ENCODE assay signal across 21 cellular contexts in genomic region chr1:204751480-204751879, GRCh38.
DNase-seq lines count a peak whose midpoint lies in the region; TF ChIP-seq lines count a peak whose summit lies in the region.
"Had no signal": no experiment of that assay in that cellular context is flagged by ENCODE, and none has a peak within 500 bp of the region (broad histone marks: within the 10 kb centered on the region; RNA-seq: fewer than 3 reads in every experiment).

No MANE protein-coding gene starts in this region.

- peaks cover 4% of the 10 kb centered on the region for H3K27me3 Mint-ChIP-seq in endodermal cell (ENCODE audit: insufficient read depth)

- no peaks in the 10 kb centered on the region for H3K9me3 Mint-ChIP-seq in endodermal cell

- H3K27ac Mint-ChIP-seq in endodermal cell, result no peak overlapping the region
- H3K27ac Mint-ChIP-seq: CD14-positive monocyte had no signal

- H3K9ac ChIP-seq in SK-N-MC (ENCODE audit: insufficient read length) (no peak overlapping the region), endodermal cell (ENCODE audit: extremely low read depth, low read length, poor library complexity, severe bottlenecking) (no peak overlapping the region)

- TF ChIP-seq CTCF in endodermal cell (conservative IDR thresholded peaks at IDR 0.05), result no peak

- H3K27ac ChIP-seq in SK-N-MC, result no peak overlapping the region
- H3K27ac ChIP-seq in endodermal cell (ENCODE audit: low read depth, low read length), result peak overlapping the region; percentile 32
- H3K27ac ChIP-seq: 22Rv1 had no signal

- 52 to 61% methylated on average over 5 to 6 of the region's 6 CpGs for WGBS in endodermal cell (ENCODE audit: insufficient coverage in 1 of 2, insufficient read length in 1 of 2), 2 experiments

- H3K36me3 ChIP-seq in SK-N-MC (ENCODE audit: insufficient read depth, low read length), result no peaks in the 10 kb centered on the region
- no peaks in the 10 kb centered on the region for H3K36me3 ChIP-seq in endodermal cell (ENCODE audit: control insufficient read depth, insufficient read depth, low read length)

- peaks cover 18% of the 10 kb centered on the region for H3K4me1 Mint-ChIP-seq in endodermal cell
- H3K4me1 Mint-ChIP-seq: CD14-positive monocyte had no signal

- H3K27me3 ChIP-seq in endodermal cell (ENCODE audit: control insufficient read depth, insufficient read depth, low read length, poor library complexity, severe bottlenecking), result no peaks in the 10 kb centered on the region

- H3K9me3 ChIP-seq in SK-N-MC (ENCODE audit: low read depth, low read length) (no peaks in the 10 kb centered on the region), endodermal cell (ENCODE audit: control insufficient read depth, low read length) (peaks cover 6% of the 10 kb centered on the region)

- no peak overlapping the region for H3K4me3 Mint-ChIP-seq in endodermal cell
- H3K4me3 Mint-ChIP-seq: CD14-positive monocyte had no signal

- peak overlapping the region; percentile 33; the same call in 1 of the 2 replicates for H3K4me3 ChIP-seq in SK-N-MC
- H3K4me3 ChIP-seq in endodermal cell (ENCODE audit: low read length), result no peak overlapping the region

- no peaks in the 10 kb centered on the region for H3K36me3 Mint-ChIP-seq in endodermal cell (ENCODE audit: low read depth)
- H3K36me3 Mint-ChIP-seq: CD14-positive monocyte had no signal

- H3K4me1 ChIP-seq in endodermal cell (ENCODE audit: control insufficient read depth, insufficient read depth, low read length), result no peaks in the 10 kb centered on the region

- peak; percentile 17 for DNase-seq in activated CD8-positive, alpha-beta memory T cell treated with anti-CD3 and anti-CD28 coated beads for 24 hours
- no peak for DNase-seq in activated CD8-positive, alpha-beta memory T cell treated with anti-CD3 and anti-CD28 coated beads, Interleukin-2, amount 50 U/mL, for 4 hours
- DNase-seq in SK-N-MC (ENCODE audit: low read depth, low spot score), result no peak
- DNase-seq in endodermal cell, result no peak
- DNase-seq in foreskin melanocyte, result no peak
- DNase-seq in NCI-H1105 (lab: John Stamatoyannopoulos, UW), result no peak
- no peak for DNase-seq in NCI-H1436 treated with DMSO at 0.1 percent for 48 hours (lab: John Stamatoyannopoulos, UW)
- no peak for DNase-seq in DMS79 (lab: John Stamatoyannopoulos, UW)
- DNase-seq: DND-41, GDM1, IMR-90, Karpas-422, MM.1S, NCI-H1092, NCI-H1694, NCI-H748 treated with DMSO at 0.1 percent for 48 hours, OCI-M1, SHP77 treated with DMSO at 0.1 percent for 48 hours, T-helper 1 cell had no signal
